ENCODE assay signal across 8 cellular contexts in genomic region chr18:80257579-80258543, GRCh38. TPM values are rescaled to one million over a fixed set of nuclear protein-coding genes. Genes with fewer than 3 reads are reported as not detected.
DNase-seq lines count a peak whose midpoint lies in the region; ATAC-seq and TF ChIP-seq lines count a peak whose summit lies in the region.
"Not testable (repeated sequence)": the region's sequence is repeated elsewhere in the genome, so short reads cannot be mapped to it uniquely, and the experiment has no call there.

No MANE protein-coding gene starts in this region.

- WGBS in ovary, 3 donors = 41 to 47% (median 44%) methylated on average over 12 of the region's 12 CpGs

- H3K9me3 ChIP-seq in ovary = not testable (repeated sequence)

- not testable (repeated sequence) for TF ChIP-seq POLR2A in ovary (IDR thresholded peaks at IDR 0.05)

- H3F3A ChIP-seq in GM23338 (replicated peaks; ENCODE audit: low read depth) = not testable (repeated sequence)

- not testable (repeated sequence) for H2AFZ ChIP-seq in GM23338

- not testable (repeated sequence) for H3K79me2 ChIP-seq in GM23338 (replicated peaks; ENCODE audit: insufficient read depth)

- not testable (repeated sequence) for H3K4me1 ChIP-seq in GM23338 (ENCODE audit: insufficient read depth); ovary (ENCODE audit: insufficient read depth)

- not testable (repeated sequence) for H4K20me1 ChIP-seq in GM23338 (replicated peaks; ENCODE audit: insufficient read depth)

- not testable (repeated sequence) for H3K36me3 Mint-ChIP-seq in GM23338 (ENCODE audit: low read depth)

- TF ChIP-seq EP300 in ovary (IDR thresholded peaks at IDR 0.05) = not testable (repeated sequence)

- POLR2A ChIA-PET in RWPE1 (lab: Yijun Ruan, JAX; ENCODE audit: low non-redundant PET) = not testable (repeated sequence)

- not testable (repeated sequence) for H3K27me3 Mint-ChIP-seq in GM23338 (ENCODE audit: insufficient read depth, low read depth, poor library complexity)

- not testable (repeated sequence) for H3K27me3 ChIP-seq in GM23338 (ENCODE audit: insufficient read depth); ovary

- H3K4me3 ChIP-seq in GM23338, ovary: not testable (repeated sequence)

- CTCF ChIA-PET in RWPE1 (lab: Yijun Ruan, JAX) = interaction anchor here (0.5 to 1.9 kb wide), 5 partner anchors 9 to 223 kb away, joined by 3 to 12 read pairs (median 3); no protein-coding TSS in a partner anchor

- not testable (repeated sequence) for H3K4me3 Mint-ChIP-seq in GM23338

- DNase-seq in AG20443 (ENCODE audit: low spot score) (peak; percentile 44), GM23338 (ENCODE audit: low spot score) (peak; percentile 80), RWPE1 (ENCODE audit: low spot score) (peak; percentile 20), dermis blood vessel endothelial cell (peak; percentile 79), iPS-NIHi7 (ENCODE audit: extremely low spot score) (peak; percentile 27), ovary (peak; percentile 66 to 86 (median 83))
- DNase-seq in activated T-cell treated with anti-CD3 and anti-CD28 coated beads, Interleukin-2, amount 50 U/mL, for 1 hour = peak; percentile 66
- DNase-seq in stimulated activated CD8-positive, alpha-beta memory T cell treated with anti-CD3 and anti-CD28 coated beads, Interleukin-15, amount 100 ng/mL, for 48 hours (ENCODE audit: low read depth in 2 of 2) = peak; percentile 38 to 43

- not testable (repeated sequence) for H3K9me2 ChIP-seq in GM23338 (ENCODE audit: insufficient read depth)

- not testable (repeated sequence) for H3K36me3 ChIP-seq in GM23338 (ENCODE audit: insufficient read depth); ovary

- intact Hi-C loops in ovary (cut with DNase I) = not testable (repeated sequence)

- peak; percentile 50 for ATAC-seq in GM23338

- not testable (repeated sequence) for H3K27ac ChIP-seq in GM23338 (ENCODE audit: low read depth); RWPE1; ovary

- peaks cover 70% of the 10 kb centered on the region for H3K9me3 Mint-ChIP-seq in GM23338

- H3K4me1 Mint-ChIP-seq in GM23338 = not testable (repeated sequence)

- not testable (repeated sequence) for H3K4me2 ChIP-seq in GM23338

- peak; percentile 74 to 89 for TF ChIP-seq CTCF in GM23338 (conservative IDR thresholded peaks at IDR 0.05; ENCODE audit: low read depth in 2 of 2)
- TF ChIP-seq CTCF in RWPE1 (conservative IDR thresholded peaks at IDR 0.05; ENCODE audit: low read depth) = peak; percentile 92
- TF ChIP-seq CTCF in ovary (IDR thresholded peaks at IDR 0.05) = peak; percentile 39 to 86 (median 82)

- H3K27ac Mint-ChIP-seq in GM23338 = not testable (repeated sequence)

TF ChIP-seq in GM23338, 12 proteins besides CTCF, POLR2A, EP300 and RAD21:
- TF ChIP-seq CREB1 (CRISPR knock-in tag; IDR thresholded peaks at IDR 0.05; ENCODE audit: low read depth) = peak; percentile 48; the same call in 1 of the 2 replicates

RNA-seq across cellular contexts. Expression of gene PARD6G, which starts 10.5 kb away (rescaled TPM):
- total RNA-seq in GM23338 (2014; rRNA removed; shearing (Covaris generic)) = 17.2 and 18.5 TPM in 2 replicates
- polyA plus RNA-seq in GM23338 (2016; fragmentation: Nextera tagmentation; extraction: Ambion mirVana) = 6.9 and 8.3 TPM in 2 replicates
- total RNA-seq in dermis blood vessel endothelial cell = 25.4 and 60.2 TPM in 2 replicates
- 10 to 100 TPM; 12.1 to 16.7 (median 12.5) TPM for total RNA-seq in ovary
- polyA plus RNA-seq in ovary = 1 to 10 TPM; 8.2 to 9.6 TPM

Comparison
In these comparisons a context has a peak if more than half of its experiments do, and no peak if none do; other contexts are left out.
1. DNase-seq: peak in every context shown above with its lines; median percentile 83 in ovary; 80 in GM23338; 79 in dermis blood vessel endothelial cell; 66 in activated T-cell treated with anti-CD3 and anti-CD28 coated beads, Interleukin-2, amount 50 U/mL, for 1 hour; 44 in AG20443; 40 in stimulated activated CD8-positive, alpha-beta memory T cell treated with anti-CD3 and anti-CD28 coated beads, Interleukin-15, amount 100 ng/mL, for 48 hours; 27 in iPS-NIHi7; 20 in RWPE1.